9 cellular contexts compared by ENCODE assay signal in the genomic region with DNA sequence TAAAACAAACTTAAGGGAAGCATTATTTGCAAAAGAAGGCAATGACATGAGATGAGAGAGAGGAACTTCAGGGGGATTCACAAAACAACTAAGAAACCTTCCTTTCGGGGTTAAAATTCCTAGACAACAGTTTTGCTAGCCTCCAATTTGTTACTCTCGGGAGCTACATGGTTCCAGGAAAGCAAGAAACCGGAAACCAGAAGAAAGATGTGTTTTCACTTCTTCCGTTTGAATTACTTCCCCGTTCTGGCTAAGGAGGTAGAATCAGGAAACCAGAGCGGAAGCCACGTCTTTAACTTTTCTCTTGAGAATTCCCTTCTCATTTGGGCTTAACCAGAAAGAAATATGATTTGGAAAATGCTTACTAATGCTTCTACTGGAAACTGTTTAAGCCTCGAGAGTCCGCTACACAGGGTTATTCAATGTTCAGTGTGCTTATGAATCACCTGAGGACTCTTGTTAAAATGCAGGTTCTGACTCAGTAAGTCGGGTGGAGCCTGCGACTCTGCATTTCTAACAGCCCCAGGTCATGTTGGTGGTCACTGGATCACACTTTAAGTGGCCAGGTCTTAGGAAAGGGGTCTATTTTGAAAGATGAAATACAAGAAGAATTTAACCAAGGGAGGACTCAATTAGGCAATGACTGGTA. TPM values are rescaled to one million over a fixed set of nuclear protein-coding genes. Genes with fewer than 3 reads are reported as not detected.
DNase-seq lines count a peak whose midpoint lies in the region; ATAC-seq and TF ChIP-seq lines count a peak whose summit lies in the region.
"Had no signal": no experiment of that assay in that cellular context is flagged by ENCODE, and none has a peak within 500 bp of the region (broad histone marks: within the 10 kb centered on the region; RNA-seq: fewer than 3 reads in every experiment).

No MANE protein-coding gene starts in this region.

- no peak overlapping the region for H3K9ac ChIP-seq in endodermal cell (ENCODE audit: extremely low read depth, low read length, poor library complexity, severe bottlenecking)

- peaks cover 5 to 10% of the 10 kb centered on the region in 2 donors for H3K27me3 Mint-ChIP-seq in CD4-positive, alpha-beta memory T cell
- H3K27me3 Mint-ChIP-seq in T-cell (peaks cover 4 to 13% of the 10 kb centered on the region in 2 donors), endodermal cell (ENCODE audit: insufficient read depth) (peaks cover 2% of the 10 kb centered on the region)

- H3K79me2 ChIP-seq in hepatocyte (no peaks in the 10 kb centered on the region), PC-9 (ENCODE audit: low read depth) (no peaks in the 10 kb centered on the region)

- H3K4me3 Mint-ChIP-seq in CD4-positive, alpha-beta memory T cell = peak overlapping the region in 6 of 8 donors; percentile 6 to 58 (median 46)
- H3K4me3 Mint-ChIP-seq in T-cell = peak overlapping the region; percentile 32 to 59 (median 43)
- no peak overlapping the region for H3K4me3 Mint-ChIP-seq in endodermal cell

- no peak for TF ChIP-seq EP300 in stomach (IDR thresholded peaks at IDR 0.05)

- ATAC-seq in GM21723 (IDR thresholded peaks at IDR 0.05; ENCODE audit: unreplicated experiment) (peak; percentile 57), T-cell (replicated peaks in 1 of 4) (peak in 1 of 4 experiments; percentile 32), HG02571 (IDR thresholded peaks at IDR 0.05; ENCODE audit: unreplicated experiment) (no peak)

- H4K20me1 ChIP-seq in hepatocyte (ENCODE audit: insufficient read depth, poor library complexity, severe bottlenecking) = no peaks in the 10 kb centered on the region
- H4K20me1 ChIP-seq in PC-9 (ENCODE audit: insufficient read depth) = no peaks in the 10 kb centered on the region

- no peak overlapping the region for H3K4me3 ChIP-seq in CD4-positive, alpha-beta memory T cell (ENCODE audit: low read length in 2 of 2)
- H3K4me3 ChIP-seq in hepatocyte = no peak overlapping the region
- H3K4me3 ChIP-seq in endodermal cell (ENCODE audit: low read length) = no peak overlapping the region
- H3K4me3 ChIP-seq in PC-9 = no peak overlapping the region
- H3K4me3 ChIP-seq in stomach = no peak overlapping the region

- no peak overlapping the region for H3K27ac ChIP-seq in CD4-positive, alpha-beta memory T cell (ENCODE audit: low read depth, low read length)
- H3K27ac ChIP-seq in hepatocyte (no peak overlapping the region), endodermal cell (ENCODE audit: low read depth, low read length) (no peak overlapping the region), PC-9 (no peak overlapping the region), stomach (no peak overlapping the region)

- peaks cover 4 to 7% (median 6%) of the 10 kb centered on the region in 4 donors for H3K4me1 Mint-ChIP-seq in CD4-positive, alpha-beta memory T cell
- H3K4me1 Mint-ChIP-seq in T-cell = peaks cover 9 to 12% (median 9%) of the 10 kb centered on the region in 3 donors
- no peaks in the 10 kb centered on the region for H3K4me1 Mint-ChIP-seq in endodermal cell

- POLR2A ChIA-PET in CD4-positive, alpha-beta memory T cell (lab: Charles Lee; ENCODE audit: partially characterized antibody) = no interaction called here
- POLR2A ChIA-PET in T-cell (lab: Charles Lee) = interaction anchor here in 1 of 2 donors (0.7 kb wide), 1 partner anchor 167 kb away, joined by 3 read pairs; no protein-coding TSS in a partner anchor
- POLR2A ChIA-PET in PC-9 (lab: Charles Lee; ENCODE audit: unreplicated experiment) = no interaction called here

- H3K9me3 ChIP-seq in CD4-positive, alpha-beta memory T cell (ENCODE audit: control insufficient read depth in 1 of 2, low read length in 2 of 2) = no peaks in the 10 kb centered on the region
- H3K9me3 ChIP-seq in hepatocyte (ENCODE audit: low read depth) = no peaks in the 10 kb centered on the region
- H3K9me3 ChIP-seq in endodermal cell (ENCODE audit: control insufficient read depth, low read length) = no peaks in the 10 kb centered on the region
- no peaks in the 10 kb centered on the region for H3K9me3 ChIP-seq in PC-9 (ENCODE audit: insufficient read depth, low read depth)
- no peaks in the 10 kb centered on the region for H3K9me3 ChIP-seq in stomach

- CTCF ChIA-PET in CD4-positive, alpha-beta memory T cell (lab: Charles Lee; ENCODE audit: partially characterized antibody) = no interaction called here
- CTCF ChIA-PET in T-cell (lab: Charles Lee) (no interaction called here), PC-9 (lab: Charles Lee) (no interaction called here)

- no peaks in the 10 kb centered on the region for H3K27me3 ChIP-seq in CD4-positive, alpha-beta memory T cell (ENCODE audit: insufficient read depth, low read length)
- H3K27me3 ChIP-seq in hepatocyte (no peaks in the 10 kb centered on the region), endodermal cell (ENCODE audit: control insufficient read depth, insufficient read depth, low read length, poor library complexity, severe bottlenecking) (no peaks in the 10 kb centered on the region), PC-9 (ENCODE audit: insufficient read depth, low read depth) (no peaks in the 10 kb centered on the region), stomach (no peaks in the 10 kb centered on the region)

- no peaks in the 10 kb centered on the region for H3K36me3 Mint-ChIP-seq in CD4-positive, alpha-beta memory T cell
- H3K36me3 Mint-ChIP-seq in T-cell = no peaks in the 10 kb centered on the region
- H3K36me3 Mint-ChIP-seq in endodermal cell (ENCODE audit: low read depth) = no peaks in the 10 kb centered on the region

- TF ChIP-seq CTCF in hepatocyte (IDR thresholded peaks at IDR 0.05; ENCODE audit: poor library complexity) = no peak
- TF ChIP-seq CTCF in endodermal cell (conservative IDR thresholded peaks at IDR 0.05) = no peak
- no peak for TF ChIP-seq CTCF in PC-9 (conservative IDR thresholded peaks at IDR 0.05)
- no peak for TF ChIP-seq CTCF in stomach (IDR thresholded peaks at IDR 0.05)

- H3K4me1 ChIP-seq in CD4-positive, alpha-beta memory T cell (ENCODE audit: insufficient read depth, low read length) = peaks cover 12% of the 10 kb centered on the region
- H3K4me1 ChIP-seq in hepatocyte (ENCODE audit: insufficient read depth) (no peaks in the 10 kb centered on the region), endodermal cell (ENCODE audit: control insufficient read depth, insufficient read depth, low read length) (no peaks in the 10 kb centered on the region), PC-9 (replicated peaks; ENCODE audit: insufficient read depth) (peaks cover 7% of the 10 kb centered on the region; the same call in 1 of the 2 replicates), stomach (no peaks in the 10 kb centered on the region)

- no peak for TF ChIP-seq POLR2A in stomach (IDR thresholded peaks at IDR 0.05)

- no peaks in the 10 kb centered on the region for H3K36me3 ChIP-seq in CD4-positive, alpha-beta memory T cell (ENCODE audit: insufficient read depth, low read length)
- H3K36me3 ChIP-seq in hepatocyte (replicated peaks; ENCODE audit: insufficient read depth, low read depth) = no peaks in the 10 kb centered on the region
- no peaks in the 10 kb centered on the region for H3K36me3 ChIP-seq in endodermal cell (ENCODE audit: control insufficient read depth, insufficient read depth, low read length)
- H3K36me3 ChIP-seq in PC-9 (ENCODE audit: low read depth) = no peaks in the 10 kb centered on the region
- H3K36me3 ChIP-seq in stomach = no peaks in the 10 kb centered on the region

- BruUV-seq in PC-9 (replicated peaks; lab: Mats Ljungman, UMichigan) = no TSS peak

- H3F3A ChIP-seq in PC-9 (ENCODE audit: insufficient read depth, low read depth) = no peaks in the 10 kb centered on the region

- WGBS in hepatocyte (ENCODE audit: low lambda C conversion rate, missing lambda C conversion rate) = 66% methylated on average over 11 of the region's 11 CpGs
- WGBS in endodermal cell (ENCODE audit: insufficient coverage in 1 of 2, insufficient read length in 1 of 2), 2 experiments = 88% methylated on average over 11 of the region's 11 CpGs
- 44 to 49% (median 46%) methylated on average over 11 of the region's 11 CpGs for WGBS in stomach, 5 donors

- H3K9me2 ChIP-seq in hepatocyte (replicated peaks; ENCODE audit: insufficient read depth) (no peaks in the 10 kb centered on the region), PC-9 (ENCODE audit: insufficient read depth) (no peaks in the 10 kb centered on the region)

- H2AFZ ChIP-seq in hepatocyte (no peak overlapping the region), PC-9 (no peak overlapping the region)

- H3K27ac Mint-ChIP-seq in CD4-positive, alpha-beta memory T cell = peak overlapping the region in 4 of 7 donors; percentile 39 to 64 (median 50)
- H3K27ac Mint-ChIP-seq in T-cell (peak overlapping the region; percentile 49 to 65), endodermal cell (no peak overlapping the region)

- H3K4me2 ChIP-seq in hepatocyte (peak overlapping the region; percentile 35), PC-9 (no peak overlapping the region)

- peaks cover 0 to 1% (median 0%) of the 10 kb centered on the region in 8 donors for H3K9me3 Mint-ChIP-seq in CD4-positive, alpha-beta memory T cell
- H3K9me3 Mint-ChIP-seq in T-cell (no peaks in the 10 kb centered on the region), endodermal cell (no peaks in the 10 kb centered on the region)

- intact Hi-C loops in CD4-positive, alpha-beta memory T cell (cut with micrococcal nuclease) = no loop called here
- intact Hi-C loops in PC-9 (cut with micrococcal nuclease; ENCODE audit: unreplicated experiment) (no loop called here), stomach (cut with DNase I; ENCODE audit: low total_unique reads) (no loop called here)

- no peak for DNase-seq in CD4-positive, alpha-beta memory T cell
- DNase-seq in T-cell (no peak), hepatocyte (ENCODE audit: low spot score) (no peak), endodermal cell (no peak), PC-9 (no peak), stomach (no peak)
- DNase-seq: NK-92 treated with Interleukin-12 subunit alpha and Interleukin-12 subunit beta, amount 100 ng/mL, for 24 hours had no signal

RNA-seq across cellular contexts. Expression of a gene that starts 43.5 kb away (rescaled TPM):
- total RNA-seq in CD4-positive, alpha-beta memory T cell = 1 to 10 TPM in 1 of 2 experiments, under 1 TPM in 1; 0.80 to 1.3 TPM
- 1 to 10 TPM; 3.2 to 4.3 TPM for polyA plus RNA-seq in CD4-positive, alpha-beta memory T cell
- total RNA-seq in T-cell (1 to 10 TPM; 2.1 to 7.2 (median 2.8) TPM), hepatocyte (12.4 and 16.4 TPM in 2 replicates), endodermal cell (10 to 100 TPM; 10.1 to 12.6 TPM), PC-9 (2021) (8.4 and 10.1 TPM in 2 replicates), stomach (1 to 10 TPM in 2 of 5 donors, under 1 TPM in 1, not detected in 2; 0.89 to 7.3 (median 2.6) TPM)
- polyA plus RNA-seq in hepatocyte (13.6 and 13.9 TPM in 2 replicates), stomach (1 to 10 TPM in 2 of 3 donors, under 1 TPM in 1; 1.00 to 1.4 (median 1.4) TPM)
- polyA plus RNA-seq in endodermal cell (2013, experiment 1 of 2) = 0.53 TPM
- polyA plus RNA-seq in endodermal cell (2013, experiment 2 of 2) = 0.66 TPM
